ENCODE assay signal across 1 cellular context in the genomic region with DNA sequence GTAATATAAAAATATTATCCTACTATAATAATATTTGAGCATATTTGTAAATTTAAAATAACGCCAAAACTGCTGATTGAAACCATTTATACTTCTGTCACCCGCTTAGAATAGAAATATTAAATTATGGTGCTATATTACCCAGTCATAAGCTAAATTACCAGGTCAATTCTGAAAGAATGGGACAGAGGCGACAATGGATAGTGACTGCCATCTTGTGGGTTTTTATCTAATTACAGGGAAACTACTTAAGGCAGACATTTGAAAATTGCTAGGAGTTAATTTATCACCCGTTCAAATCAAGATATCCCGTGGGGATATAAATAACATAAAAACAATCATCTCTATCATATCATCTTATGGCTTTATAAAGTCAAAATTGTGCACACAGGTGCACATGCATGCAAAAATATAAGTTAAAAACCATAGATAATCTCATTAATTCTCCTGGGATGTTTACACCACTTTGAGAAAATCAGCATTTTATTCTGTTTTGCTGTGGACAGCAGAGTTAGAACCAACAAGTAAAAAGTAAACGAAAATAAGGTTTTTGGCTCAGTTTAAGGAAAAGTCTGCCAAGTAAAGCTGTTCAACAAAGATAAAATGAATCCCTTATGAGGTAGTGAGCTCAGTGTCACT.
TF ChIP-seq lines count a peak whose summit lies in the region.

No MANE protein-coding gene starts in this region.

TF ChIP-seq in SK-N-SH, 30 proteins besides CTCF, POLR2A, EP300 and RAD21 (continued from another document):
- TF ChIP-seq, protein P1, sequence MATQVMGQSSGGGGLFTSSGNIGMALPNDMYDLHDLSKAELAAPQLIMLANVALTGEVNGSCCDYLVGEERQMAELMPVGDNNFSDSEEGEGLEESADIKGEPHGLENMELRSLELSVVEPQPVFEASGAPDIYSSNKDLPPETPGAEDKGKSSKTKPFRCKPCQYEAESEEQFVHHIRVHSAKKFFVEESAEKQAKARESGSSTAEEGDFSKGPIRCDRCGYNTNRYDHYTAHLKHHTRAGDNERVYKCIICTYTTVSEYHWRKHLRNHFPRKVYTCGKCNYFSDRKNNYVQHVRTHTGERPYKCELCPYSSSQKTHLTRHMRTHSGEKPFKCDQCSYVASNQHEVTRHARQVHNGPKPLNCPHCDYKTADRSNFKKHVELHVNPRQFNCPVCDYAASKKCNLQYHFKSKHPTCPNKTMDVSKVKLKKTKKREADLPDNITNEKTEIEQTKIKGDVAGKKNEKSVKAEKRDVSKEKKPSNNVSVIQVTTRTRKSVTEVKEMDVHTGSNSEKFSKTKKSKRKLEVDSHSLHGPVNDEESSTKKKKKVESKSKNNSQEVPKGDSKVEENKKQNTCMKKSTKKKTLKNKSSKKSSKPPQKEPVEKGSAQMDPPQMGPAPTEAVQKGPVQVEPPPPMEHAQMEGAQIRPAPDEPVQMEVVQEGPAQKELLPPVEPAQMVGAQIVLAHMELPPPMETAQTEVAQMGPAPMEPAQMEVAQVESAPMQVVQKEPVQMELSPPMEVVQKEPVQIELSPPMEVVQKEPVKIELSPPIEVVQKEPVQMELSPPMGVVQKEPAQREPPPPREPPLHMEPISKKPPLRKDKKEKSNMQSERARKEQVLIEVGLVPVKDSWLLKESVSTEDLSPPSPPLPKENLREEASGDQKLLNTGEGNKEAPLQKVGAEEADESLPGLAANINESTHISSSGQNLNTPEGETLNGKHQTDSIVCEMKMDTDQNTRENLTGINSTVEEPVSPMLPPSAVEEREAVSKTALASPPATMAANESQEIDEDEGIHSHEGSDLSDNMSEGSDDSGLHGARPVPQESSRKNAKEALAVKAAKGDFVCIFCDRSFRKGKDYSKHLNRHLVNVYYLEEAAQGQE (IDR thresholded peaks at IDR 0.05; ENCODE audit: low read depth, low read length), result no peak
- TF ChIP-seq RCOR1 (IDR thresholded peaks at IDR 0.05; ENCODE audit: low read length), result no peak
